Comparison of ENCODE assay signal across 24 cellular contexts in genomic region chr7:46879783-46880182, GRCh38.
DNase-seq lines count a peak whose midpoint lies in the region; ATAC-seq, FAIRE-seq and TF ChIP-seq lines count a peak whose summit lies in the region.
"Had no signal": no experiment of that assay in that cellular context is flagged by ENCODE, and none has a peak within 500 bp of the region (broad histone marks: within the 10 kb centered on the region; RNA-seq: fewer than 3 reads in every experiment).

No MANE protein-coding gene starts in this region.

- H4K20me1 ChIP-seq in astrocyte (ENCODE audit: insufficient read depth, low read length), result no peaks in the 10 kb centered on the region
- H4K20me1 ChIP-seq: BLaER1 treated with 17β-estradiol and CSF1 and Interleukin-3, amounts not matched to agents 10 nM and 100 nM had no signal

- no peaks in the 10 kb centered on the region for H3K36me3 ChIP-seq in astrocyte (ENCODE audit: insufficient read depth, low read length)
- H3K36me3 ChIP-seq: BLaER1 treated with 17β-estradiol and CSF1 and Interleukin-3, amounts not matched to agents 10 nM and 100 nM; HAP-1; Peyer's patch had no signal

- H2AFZ ChIP-seq in astrocyte (ENCODE audit: low read depth, low read length), result no peak overlapping the region
- H2AFZ ChIP-seq: GM23248 had no signal

- no peaks in the 10 kb centered on the region for H3K9me3 Mint-ChIP-seq in astrocyte (ENCODE audit: unreplicated experiment)
- H3K9me3 Mint-ChIP-seq: HFFc6 had no signal

- no peaks in the 10 kb centered on the region for H3K27me3 ChIP-seq in astrocyte (ENCODE audit: insufficient read depth, low read length)
- H3K27me3 ChIP-seq: BLaER1 treated with 17β-estradiol and CSF1 and Interleukin-3, amounts not matched to agents 10 nM and 100 nM; Peyer's patch had no signal

- FAIRE-seq in H54 (lab: Jason Lieb, UNC) (peak; percentile 36), astrocyte (lab: Jason Lieb, UNC) (peak; percentile 56)
- FAIRE-seq: D721Med, HTR-8/SVneo had no signal

- no peak overlapping the region for H3K27ac ChIP-seq in astrocyte (ENCODE audit: low read depth, low read length)
- H3K27ac ChIP-seq: BLaER1 treated with 17β-estradiol and CSF1 and Interleukin-3, amounts not matched to agents 10 nM and 100 nM; GM23248; KMS-11; Peyer's patch had no signal

- ATAC-seq in GM21526 (IDR thresholded peaks at IDR 0.05; ENCODE audit: low FRiP score, unreplicated experiment), result no peak

- no peaks in the 10 kb centered on the region for H3K9me3 ChIP-seq in astrocyte (ENCODE audit: insufficient read depth, low read depth, low read length)
- H3K9me3 ChIP-seq: HAP-1, Peyer's patch had no signal

- no peaks in the 10 kb centered on the region for H3K4me1 Mint-ChIP-seq in astrocyte (ENCODE audit: low read depth, unreplicated experiment)

- no peak overlapping the region for H3K4me3 Mint-ChIP-seq in astrocyte (ENCODE audit: unreplicated experiment)
- H3K4me3 Mint-ChIP-seq: CD4-positive, alpha-beta T cell; HFFc6 had no signal

- H3K4me2 ChIP-seq in astrocyte (ENCODE audit: low read length), result no peak overlapping the region
- H3K4me2 ChIP-seq: BLaER1 treated with 17β-estradiol and CSF1 and Interleukin-3, amounts not matched to agents 10 nM and 100 nM; KMS-11 had no signal

- no peak overlapping the region for H3K9ac ChIP-seq in astrocyte (ENCODE audit: low read length)
- H3K9ac ChIP-seq: BLaER1 treated with 17β-estradiol and CSF1 and Interleukin-3, amounts not matched to agents 10 nM and 100 nM; GM23248; KMS-11 had no signal

- TF ChIP-seq CTCF in astrocyte (IDR thresholded peaks at IDR 0.05; ENCODE audit: insufficient read depth, low read depth, low read length) (no peak), fibroblast of pulmonary artery (IDR thresholded peaks at IDR 0.05; ENCODE audit: low read length, missing control alignments) (no peak)

- no peaks in the 10 kb centered on the region for H3K36me3 Mint-ChIP-seq in astrocyte (ENCODE audit: low read depth, unreplicated experiment)

- no peak for TF ChIP-seq POLR2A in H54 (IDR thresholded peaks at IDR 0.05; ENCODE audit: low read depth, low read length)

- H3K79me2 ChIP-seq in astrocyte (ENCODE audit: insufficient read depth, low read length), result no peaks in the 10 kb centered on the region

- peaks cover 3% of the 10 kb centered on the region for H3K4me1 ChIP-seq in astrocyte (ENCODE audit: insufficient read depth, low read length)
- H3K4me1 ChIP-seq: BLaER1 treated with 17β-estradiol and CSF1 and Interleukin-3, amounts not matched to agents 10 nM and 100 nM; HAP-1; Peyer's patch had no signal

- no peaks in the 10 kb centered on the region for H3K27me3 Mint-ChIP-seq in astrocyte (ENCODE audit: low read depth, unreplicated experiment)
- H3K27me3 Mint-ChIP-seq: CD4-positive, alpha-beta T cell had no signal

- no peak overlapping the region for H3K27ac Mint-ChIP-seq in astrocyte (ENCODE audit: unreplicated experiment)
- H3K27ac Mint-ChIP-seq: CD4-positive, alpha-beta T cell; HFFc6 had no signal

- H3K4me3 ChIP-seq in astrocyte (ENCODE audit: insufficient read depth, low read depth, low read length) (no peak overlapping the region), fibroblast of pulmonary artery (replicated peaks; ENCODE audit: low read depth, low read length) (no peak overlapping the region)
- H3K4me3 ChIP-seq: BLaER1 treated with 17β-estradiol and CSF1 and Interleukin-3, amounts not matched to agents 10 nM and 100 nM; GM23248; HAP-1; Peyer's patch had no signal

- no peak for DNase-seq in H54 (ENCODE audit: insufficient read length, low spot score)
- no peak for DNase-seq in astrocyte (ENCODE audit: low read depth)
- peak; percentile 58 for DNase-seq in fibroblast of pulmonary artery (ENCODE audit: low read depth)
- DNase-seq in pulmonary artery endothelial cell (ENCODE audit: low read depth, low spot score), result peak; percentile 26
- DNase-seq in medulla oblongata (ENCODE audit: extremely low spot score), result no peak
- DNase-seq in KG1 (lab: John Stamatoyannopoulos, UW), result no peak
- DNase-seq: CD4-positive, alpha-beta T cell; GM23248; HFFc6; NCI-H1417; NCI-H1694 treated with DMSO at 0.1 percent for 48 hours; NCI-H2081; NCI-H2227 treated with DMSO at 0.1 percent for 48 hours; NCI-H510A; NCI-H69; OCI-M1; Peyer's patch; SHP77 treated with DMSO at 0.1 percent for 48 hours had no signal

Comparison
In these comparisons a context has a peak if more than half of its experiments do, and no peak if none do; other contexts are left out.
1. DNase-seq: peak in fibroblast of pulmonary artery (single experiment) and pulmonary artery endothelial cell (single experiment); none in H54 (single experiment), astrocyte (single experiment), medulla oblongata (single experiment) and KG1 (single experiment).